Comparison of ENCODE assay signal across 22 cellular contexts in the genomic region with DNA sequence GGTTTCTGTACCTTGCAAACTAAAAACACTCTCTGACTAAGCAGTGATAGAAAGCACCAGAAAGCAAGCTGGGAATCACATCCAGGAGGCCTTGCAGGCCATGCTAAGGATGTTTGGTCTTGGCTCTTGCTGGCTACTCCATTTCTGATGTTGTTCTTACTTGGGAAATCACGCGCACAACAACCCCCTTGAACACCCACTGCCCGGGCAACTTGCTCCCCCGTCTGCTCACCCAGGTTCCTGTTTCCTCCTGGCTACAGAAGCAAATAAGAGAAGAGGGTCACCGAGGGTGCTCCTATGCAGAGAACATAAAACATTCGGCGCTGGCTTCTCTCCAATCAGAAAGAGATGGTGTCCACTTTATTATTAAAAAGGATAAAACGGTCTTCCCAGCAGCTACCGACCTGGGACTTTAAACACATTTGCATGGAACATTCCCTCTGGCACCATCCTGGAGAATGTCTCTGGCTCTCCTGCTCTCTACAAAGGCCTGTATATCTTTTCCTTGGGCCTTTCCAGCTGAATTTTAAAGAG.
DNase-seq lines count a peak whose midpoint lies in the region; ATAC-seq and TF ChIP-seq lines count a peak whose summit lies in the region.
"Had no signal": no experiment of that assay in that cellular context is flagged by ENCODE, and none has a peak within 500 bp of the region (broad histone marks: within the 10 kb centered on the region; RNA-seq: fewer than 3 reads in every experiment).

No MANE protein-coding gene starts in this region.

- H3K27ac Mint-ChIP-seq in endodermal cell: no peak overlapping the region
- H3K27ac Mint-ChIP-seq in progenitor cell of endocrine pancreas: no peak overlapping the region
- H3K27ac Mint-ChIP-seq: CD14-positive monocyte; CD4-positive, alpha-beta T cell; CD8-positive, alpha-beta memory T cell had no signal

- TF ChIP-seq CTCF in endodermal cell (conservative IDR thresholded peaks at IDR 0.05) (no peak), progenitor cell of endocrine pancreas (IDR thresholded peaks at IDR 0.05; ENCODE audit: unreplicated experiment) (no peak)

- H3K4me1 Mint-ChIP-seq in endodermal cell (peaks cover 3% of the 10 kb centered on the region), progenitor cell of endocrine pancreas (ENCODE audit: low read depth) (peaks cover 8% of the 10 kb centered on the region)

- H3K4me3 Mint-ChIP-seq in endodermal cell: no peak overlapping the region
- H3K4me3 Mint-ChIP-seq in progenitor cell of endocrine pancreas (ENCODE audit: low read depth): no peak overlapping the region
- H3K4me3 Mint-ChIP-seq: CD14-positive monocyte; CD4-positive, alpha-beta T cell; CD8-positive, alpha-beta memory T cell had no signal

- 93% methylated on average over 5 to 9 of the region's 9 CpGs for WGBS in endodermal cell (ENCODE audit: insufficient coverage in 1 of 2, insufficient read length in 1 of 2), 2 experiments

- H3K36me3 Mint-ChIP-seq in endodermal cell (ENCODE audit: low read depth): no peaks in the 10 kb centered on the region
- H3K36me3 Mint-ChIP-seq in progenitor cell of endocrine pancreas (ENCODE audit: insufficient read depth): no peaks in the 10 kb centered on the region
- H3K36me3 Mint-ChIP-seq: CD14-positive monocyte; CD8-positive, alpha-beta memory T cell had no signal

- peaks cover 19% of the 10 kb centered on the region for H3K27me3 Mint-ChIP-seq in endodermal cell (ENCODE audit: insufficient read depth)
- peaks cover 36% of the 10 kb centered on the region for H3K27me3 Mint-ChIP-seq in progenitor cell of endocrine pancreas

- H3K36me3 ChIP-seq in endodermal cell (ENCODE audit: control insufficient read depth, insufficient read depth, low read length): no peaks in the 10 kb centered on the region
- H3K36me3 ChIP-seq: BE2C; BLaER1 treated with 17β-estradiol and CSF1 and Interleukin-3, amounts not matched to agents 10 nM and 100 nM had no signal

- ATAC-seq in GM19467 (IDR thresholded peaks at IDR 0.05; ENCODE audit: unreplicated experiment): no peak
- ATAC-seq: A549 had no signal

- DNase-seq in activated CD8-positive, alpha-beta memory T cell treated with anti-CD3 and anti-CD28 coated beads for 24 hours: peak; percentile 26
- DNase-seq in activated CD8-positive, alpha-beta memory T cell treated with anti-CD3 and anti-CD28 coated beads, Interleukin-2, amount 50 U/mL, for 48 hours: no peak
- DNase-seq in NCI-H526 treated with DMSO at 0.1 percent for 48 hours (lab: John Stamatoyannopoulos, UW) (peak; percentile 20), endodermal cell (peak; percentile 30), progenitor cell of endocrine pancreas (ENCODE audit: low spot score, unreplicated experiment) (peak; percentile 0)
- no peak for DNase-seq in activated naive CD4-positive, alpha-beta T cell treated with anti-CD3 and anti-CD28 coated beads, Interleukin-2, amount 50 U/mL, for 16 hours
- DNase-seq: 8988T; ACHN; AML-193; BE2C; CD4-positive, alpha-beta T cell; CD8-positive, alpha-beta memory T cell; DMS 273 treated with DMSO at 0.1 percent for 48 hours; DMS79 treated with DMSO at 0.1 percent for 48 hours; GF-D8; GM23248; H7; HCEC 1CT had no signal

- H3K9me3 ChIP-seq in endodermal cell (ENCODE audit: control insufficient read depth, low read length): peaks cover 13% of the 10 kb centered on the region
- H3K9me3 ChIP-seq: BE2C had no signal

- H3K4me1 ChIP-seq in endodermal cell (ENCODE audit: control insufficient read depth, insufficient read depth, low read length): no peaks in the 10 kb centered on the region

- H3K27me3 ChIP-seq in endodermal cell (ENCODE audit: control insufficient read depth, insufficient read depth, low read length, poor library complexity, severe bottlenecking): no peaks in the 10 kb centered on the region
- H3K27me3 ChIP-seq: BE2C; BLaER1 treated with 17β-estradiol and CSF1 and Interleukin-3, amounts not matched to agents 10 nM and 100 nM had no signal

- H3K9me3 Mint-ChIP-seq in endodermal cell (peaks cover 13% of the 10 kb centered on the region), progenitor cell of endocrine pancreas (ENCODE audit: low read depth) (peaks cover 4% of the 10 kb centered on the region)

- H3K27ac ChIP-seq in endodermal cell (ENCODE audit: low read depth, low read length): no peak overlapping the region
- H3K27ac ChIP-seq: A549; BLaER1 treated with 17β-estradiol and CSF1 and Interleukin-3, amounts not matched to agents 10 nM and 100 nM; GM23248 had no signal

- H3K4me3 ChIP-seq in endodermal cell (ENCODE audit: low read length): no peak overlapping the region
- H3K4me3 ChIP-seq: A549; BLaER1 treated with 17β-estradiol and CSF1 and Interleukin-3, amounts not matched to agents 10 nM and 100 nM; GM23248 had no signal

- no peak overlapping the region for H3K9ac ChIP-seq in endodermal cell (ENCODE audit: extremely low read depth, low read length, poor library complexity, severe bottlenecking)
- H3K9ac ChIP-seq: BLaER1 treated with 17β-estradiol and CSF1 and Interleukin-3, amounts not matched to agents 10 nM and 100 nM; GM23248 had no signal

Comparison
In these comparisons a context has a peak if more than half of its experiments do, and no peak if none do; other contexts are left out.
1. DNase-seq: peak in activated CD8-positive, alpha-beta memory T cell treated with anti-CD3 and anti-CD28 coated beads for 24 hours (single experiment), NCI-H526 treated with DMSO at 0.1 percent for 48 hours (single experiment), endodermal cell (single experiment) and progenitor cell of endocrine pancreas (single experiment); none in activated CD8-positive, alpha-beta memory T cell treated with anti-CD3 and anti-CD28 coated beads, Interleukin-2, amount 50 U/mL, for 48 hours (single experiment) and activated naive CD4-positive, alpha-beta T cell treated with anti-CD3 and anti-CD28 coated beads, Interleukin-2, amount 50 U/mL, for 16 hours (single experiment).